Comparison of ENCODE assay signal across 30 cellular contexts in the genomic region with DNA sequence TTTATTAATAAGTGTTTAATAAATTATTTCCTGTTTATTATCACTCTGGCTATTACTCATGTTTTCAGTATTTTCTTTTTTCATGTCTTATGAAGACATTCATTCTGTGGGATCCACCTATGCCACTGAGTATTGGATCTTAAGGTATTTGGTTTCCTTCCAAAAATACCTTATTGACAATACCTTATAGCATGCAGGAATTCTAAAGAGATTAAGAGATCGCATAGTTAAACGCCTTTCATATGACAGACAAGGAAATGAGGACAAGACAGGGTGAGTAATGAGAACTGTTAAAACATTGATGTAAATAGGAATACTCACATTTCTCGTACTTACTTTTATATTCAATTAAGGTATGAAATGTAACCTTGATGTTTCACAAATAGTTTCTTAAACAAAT. TPM values are rescaled to one million over a fixed set of nuclear protein-coding genes. Genes with fewer than 3 reads are reported as not detected.
"Had no signal": no experiment of that assay in that cellular context is flagged by ENCODE, and none has a peak within 500 bp of the region (broad histone marks: within the 10 kb centered on the region; RNA-seq: fewer than 3 reads in every experiment).

No MANE protein-coding gene starts in this region.

- ATAC-seq: activated CD8-positive, alpha-beta T cell treated with anti-CD3 and anti-CD28 coated beads for 36 hours; activated naive CD4-positive, alpha-beta T cell treated with anti-CD3 and anti-CD28 coated beads, Interleukin-2, amount 50 U/mL, for 72 hours; activated naive CD8-positive, alpha-beta T cell treated with anti-CD3 and anti-CD28 coated beads, Interleukin-2, amount 50 U/mL, for 24 hours; body of pancreas; T-cell had no signal

- H3K27me3 Mint-ChIP-seq: activated naive CD8-positive, alpha-beta T cell treated with anti-CD3 and anti-CD28 coated beads, Interleukin-2, amount 50 U/mL, for 24 hours; IgD-negative memory B cell had no signal

- H3K27ac ChIP-seq: ascending aorta, body of pancreas, cardiac muscle cell, KMS-11, SK-N-MC, VCaP had no signal

- H3K27ac Mint-ChIP-seq: activated CD8-positive, alpha-beta T cell treated with anti-CD3 and anti-CD28 coated beads for 36 hours; activated naive CD4-positive, alpha-beta T cell treated with anti-CD3 and anti-CD28 coated beads, Interleukin-2, amount 50 U/mL, for 72 hours; activated naive CD8-positive, alpha-beta T cell treated with anti-CD3 and anti-CD28 coated beads, Interleukin-2, amount 50 U/mL, for 24 hours; IgD-negative memory B cell; T-cell had no signal

- H3K4me3 Mint-ChIP-seq: activated CD8-positive, alpha-beta T cell treated with anti-CD3 and anti-CD28 coated beads for 36 hours; activated naive CD8-positive, alpha-beta T cell treated with anti-CD3 and anti-CD28 coated beads, Interleukin-2, amount 50 U/mL, for 24 hours; IgD-negative memory B cell; T-cell had no signal

- H3K4me2 ChIP-seq: KMS-11 had no signal

- H3K9ac ChIP-seq: KMS-11 had no signal

- H3K36me3 ChIP-seq: ascending aorta, cardiac muscle cell had no signal

- H3K9me3 ChIP-seq: ascending aorta, body of pancreas had no signal

- H3K4me1 ChIP-seq: ascending aorta had no signal

- H3K9me3 Mint-ChIP-seq: activated CD8-positive, alpha-beta T cell treated with anti-CD3 and anti-CD28 coated beads for 36 hours; activated naive CD4-positive, alpha-beta T cell treated with anti-CD3 and anti-CD28 coated beads, Interleukin-2, amount 50 U/mL, for 72 hours; activated naive CD8-positive, alpha-beta T cell treated with anti-CD3 and anti-CD28 coated beads, Interleukin-2, amount 50 U/mL, for 24 hours; IgD-negative memory B cell; T-cell had no signal

- H3K36me3 Mint-ChIP-seq: activated naive CD4-positive, alpha-beta T cell treated with anti-CD3 and anti-CD28 coated beads, Interleukin-2, amount 50 U/mL, for 72 hours; IgD-negative memory B cell; T-cell had no signal

- H3K27me3 ChIP-seq: ascending aorta, body of pancreas, cardiac muscle cell had no signal

- DNase-seq: activated CD4-positive, alpha-beta T cell treated with anti-CD3 and anti-CD28 coated beads for 4 hours; activated CD8-positive, alpha-beta memory T cell treated with anti-CD3 and anti-CD28 coated beads, Interleukin-2, amount 50 U/mL, for 48 hours; activated CD8-positive, alpha-beta T cell treated with anti-CD3 and anti-CD28 coated beads for 36 hours; activated effector memory CD4-positive, alpha-beta T cell treated with Interleukin-2 at 50 U/mL for 16 hours; activated naive CD4-positive, alpha-beta T cell treated with Interleukin-2 at 50 U/mL for 16 hours; activated naive CD8-positive, alpha-beta T cell treated with anti-CD3 and anti-CD28 coated beads, Interleukin-2, amount 50 U/mL, for 24 hours; activated T-cell treated with anti-CD3 and anti-CD28 coated beads, Interleukin-2, amount 50 U/mL, for 1 hour; amniotic stem cell; body of pancreas; NCI-H1092; NCI-H1436; NCI-H1694 treated with DMSO at 0.1 percent for 48 hours; NCI-H2029 treated with DMSO at 0.1 percent for 48 hours; NCI-H510A treated with DMSO at 0.1 percent for 48 hours; NCI-H69; NK-92 treated with Interleukin-12 subunit alpha and Interleukin-12 subunit beta, amount 100 ng/mL, for 24 hours; OCI-M1; T-cell; T-helper 2 cell; T1000 had no signal

- FAIRE-seq: RCC 7860, TTC549 had no signal

- H3K4me1 Mint-ChIP-seq: activated naive CD8-positive, alpha-beta T cell treated with anti-CD3 and anti-CD28 coated beads, Interleukin-2, amount 50 U/mL, for 24 hours; T-cell had no signal

- H3K4me3 ChIP-seq: ascending aorta, body of pancreas, cardiac muscle cell, SK-N-MC had no signal

RNA-seq across cellular contexts. Expression of a gene that starts 38.2 kb away (rescaled TPM):
- total RNA-seq: activated CD8-positive, alpha-beta T cell treated with anti-CD3 and anti-CD28 coated beads for 36 hours; activated naive CD4-positive, alpha-beta T cell treated with anti-CD3 and anti-CD28 coated beads, Interleukin-2, amount 50 U/mL, for 72 hours; ascending aorta; body of pancreas; cardiac muscle cell; MCF 10A; T-cell had no signal
- polyA plus RNA-seq: cardiac muscle cell, IgD-negative memory B cell had no signal
